ENCODE assay signal across 8 cellular contexts in genomic region chr9:136411358-136411757, GRCh38. TPM values are rescaled to one million over a fixed set of nuclear protein-coding genes. Genes with fewer than 3 reads are reported as not detected.
A peak's percentile ranks its signal among the peaks of the same experiment; 100 is the strongest.
DNase-seq lines count a peak whose midpoint lies in the region; ATAC-seq, FAIRE-seq and TF ChIP-seq lines count a peak whose summit lies in the region.

No MANE protein-coding gene starts in this region.

- H3K9me3 ChIP-seq in iPS-18c (ENCODE audit: control insufficient read depth, insufficient read depth, low read length) = peaks cover 2% of the 10 kb centered on the region

- H3K4me3 Mint-ChIP-seq in activated T-helper 1 cell treated with anti-CD3 and anti-CD28 coated beads, Interleukin-12 subunit alpha, Interleukin-12 subunit beta, Interleukin-2, Interleukin-4 antibody, amounts not matched to agents 30 ng/mL and 10 ng/mL and 1 ng/mL, durations not matched to agents 14 hours and 24 hours and 36 hours = peak overlapping the region; percentile 97

- H3K27ac ChIP-seq in HL-60 (replicated peaks) = peak overlapping the region; percentile 84

- H3K4me1 Mint-ChIP-seq in activated T-helper 1 cell treated with anti-CD3 and anti-CD28 coated beads, Interleukin-12 subunit alpha, Interleukin-12 subunit beta, Interleukin-2, Interleukin-4 antibody, amounts not matched to agents 30 ng/mL and 10 ng/mL and 1 ng/mL, durations not matched to agents 14 hours and 24 hours and 36 hours (ENCODE audit: low read depth) = peaks cover 35% of the 10 kb centered on the region

- H3K4me3 ChIP-seq in HL-60 (replicated peaks; ENCODE audit: insufficient read depth, low read length) (peak overlapping the region; percentile 85), iPS-18c (ENCODE audit: insufficient read depth, low read depth, low read length) (peak overlapping the region; percentile 96)

- H3K27ac Mint-ChIP-seq in activated T-helper 1 cell treated with anti-CD3 and anti-CD28 coated beads, Interleukin-12 subunit alpha, Interleukin-12 subunit beta, Interleukin-2, Interleukin-4 antibody, amounts not matched to agents 30 ng/mL and 10 ng/mL and 1 ng/mL, durations not matched to agents 14 hours and 24 hours and 36 hours = peak overlapping the region; percentile 94

- ATAC-seq in stimulated activated naive CD8-positive, alpha-beta T cell treated with anti-CD3 and anti-CD28 coated beads, Interleukin-15, Interleukin-2, amounts not matched to agents 100 U/mL and 50 U/mL, for 24 hours = peak; percentile 19
- no peak for ATAC-seq in HG03196 (IDR thresholded peaks at IDR 0.05; ENCODE audit: unreplicated experiment)

- H3K27me3 ChIP-seq in HL-60 (ENCODE audit: insufficient read depth, poor library complexity, severe bottlenecking) = no peaks in the 10 kb centered on the region

- H3K36me3 Mint-ChIP-seq in activated T-helper 1 cell treated with anti-CD3 and anti-CD28 coated beads, Interleukin-12 subunit alpha, Interleukin-12 subunit beta, Interleukin-2, Interleukin-4 antibody, amounts not matched to agents 30 ng/mL and 10 ng/mL and 1 ng/mL, durations not matched to agents 14 hours and 24 hours and 36 hours (ENCODE audit: low read depth) = peaks cover 50% of the 10 kb centered on the region

- no peaks in the 10 kb centered on the region for H3K9me3 Mint-ChIP-seq in activated T-helper 1 cell treated with anti-CD3 and anti-CD28 coated beads, Interleukin-12 subunit alpha, Interleukin-12 subunit beta, Interleukin-2, Interleukin-4 antibody, amounts not matched to agents 30 ng/mL and 10 ng/mL and 1 ng/mL, durations not matched to agents 14 hours and 24 hours and 36 hours

- no peak for FAIRE-seq in urothelium cell line (lab: Jason Lieb, UNC)

- peaks cover 3% of the 10 kb centered on the region for H3K27me3 Mint-ChIP-seq in activated T-helper 1 cell treated with anti-CD3 and anti-CD28 coated beads, Interleukin-12 subunit alpha, Interleukin-12 subunit beta, Interleukin-2, Interleukin-4 antibody, amounts not matched to agents 30 ng/mL and 10 ng/mL and 1 ng/mL, durations not matched to agents 14 hours and 24 hours and 36 hours (ENCODE audit: insufficient read depth)

- intact Hi-C loops in activated T-helper 1 cell treated with anti-CD3 and anti-CD28 coated beads, Interleukin-12 subunit alpha, Interleukin-12 subunit beta, Interleukin-2, Interleukin-4 antibody, amounts not matched to agents 30 ng/mL and 10 ng/mL and 1 ng/mL, durations not matched to agents 14 hours and 24 hours and 36 hours (cut with micrococcal nuclease) = loop anchor here (2.0 kb wide), 1 partner anchor 71 kb away; the partner anchor contains the start of gene SEC16A

- no peak for TF ChIP-seq CTCF in HL-60 (IDR thresholded peaks at IDR 0.05; ENCODE audit: insufficient read depth, low read length)

- DNase-seq in HL-60 (ENCODE audit: low read depth in 1 of 2, low spot score in 1 of 2) (no peak), NCI-H1930 (lab: John Stamatoyannopoulos, UW) (no peak), urothelium cell line (ENCODE audit: low spot score) (no peak)
- no peak for DNase-seq in activated T-helper 1 cell treated with anti-CD3 and anti-CD28 coated beads, Interleukin-12 subunit alpha, Interleukin-12 subunit beta, Interleukin-2, Interleukin-4 antibody, amounts not matched to agents 30 ng/mL and 10 ng/mL and 1 ng/mL, durations not matched to agents 14 hours and 24 hours and 36 hours (ENCODE audit: low spot score)
- no peak for DNase-seq in stimulated activated naive CD8-positive, alpha-beta T cell treated with anti-CD3 and anti-CD28 coated beads, Interleukin-15, Interleukin-2, amounts not matched to agents 100 U/mL and 50 U/mL, for 24 hours
- DNase-seq in activated CD4-positive, alpha-beta T cell treated with anti-CD3 and anti-CD28 coated beads, Interleukin-2, amount 50 U/mL, for 4 hours = no peak

RNA-seq across cellular contexts. Expression of gene PMPCA, which starts 0.9 kb away (rescaled TPM):
- 104 and 114 TPM in 2 replicates for total RNA-seq in activated T-helper 1 cell treated with anti-CD3 and anti-CD28 coated beads, Interleukin-12 subunit alpha, Interleukin-12 subunit beta, Interleukin-2, Interleukin-4 antibody, amounts not matched to agents 30 ng/mL and 10 ng/mL and 1 ng/mL, durations not matched to agents 14 hours and 24 hours and 36 hours

RNA-seq across cellular contexts. Expression of gene ENTR1, which starts 0.9 kb away (rescaled TPM):
- total RNA-seq in activated T-helper 1 cell treated with anti-CD3 and anti-CD28 coated beads, Interleukin-12 subunit alpha, Interleukin-12 subunit beta, Interleukin-2, Interleukin-4 antibody, amounts not matched to agents 30 ng/mL and 10 ng/mL and 1 ng/mL, durations not matched to agents 14 hours and 24 hours and 36 hours = 50.0 and 54.5 TPM in 2 replicates

RNA-seq across cellular contexts. Expression of gene SNAPC4, which starts 11.4 kb away (rescaled TPM):
- 26.7 TPM in 2 replicates for total RNA-seq in activated T-helper 1 cell treated with anti-CD3 and anti-CD28 coated beads, Interleukin-12 subunit alpha, Interleukin-12 subunit beta, Interleukin-2, Interleukin-4 antibody, amounts not matched to agents 30 ng/mL and 10 ng/mL and 1 ng/mL, durations not matched to agents 14 hours and 24 hours and 36 hours

RNA-seq across cellular contexts. Expression of gene INPP5E, which starts 28.3 kb away (rescaled TPM):
- total RNA-seq in activated T-helper 1 cell treated with anti-CD3 and anti-CD28 coated beads, Interleukin-12 subunit alpha, Interleukin-12 subunit beta, Interleukin-2, Interleukin-4 antibody, amounts not matched to agents 30 ng/mL and 10 ng/mL and 1 ng/mL, durations not matched to agents 14 hours and 24 hours and 36 hours = 19.7 and 20.0 TPM in 2 replicates

RNA-seq across cellular contexts. Expression of gene CARD9, which starts 37.9 kb away (rescaled TPM):
- total RNA-seq in activated T-helper 1 cell treated with anti-CD3 and anti-CD28 coated beads, Interleukin-12 subunit alpha, Interleukin-12 subunit beta, Interleukin-2, Interleukin-4 antibody, amounts not matched to agents 30 ng/mL and 10 ng/mL and 1 ng/mL, durations not matched to agents 14 hours and 24 hours and 36 hours = 7.1 and 7.2 TPM in 2 replicates
